29 cellular contexts compared by ENCODE assay signal in genomic region chr6:133550026-133550425, GRCh38.
"Had no signal": no experiment of that assay in that cellular context is flagged by ENCODE, and none has a peak within 500 bp of the region (broad histone marks: within the 10 kb centered on the region; RNA-seq: fewer than 3 reads in every experiment).

No MANE protein-coding gene starts in this region.

- H3K27me3 Mint-ChIP-seq: dendritic cell treated with granulocyte-macrophage colony-stimulating factor and Interleukin-4, amounts not matched to agents 40 ng/mL and 50 ng/mL, for 4 days had no signal

- H3K27ac ChIP-seq: esophagus squamous epithelium, heart left ventricle, hepatocyte, prostate gland, sigmoid colon, thoracic aorta, tibial nerve, upper lobe of left lung had no signal

- ATAC-seq: effector memory CD8-positive, alpha-beta T cell; heart left ventricle; left lobe of liver; mucosa of descending colon; naive thymus-derived CD4-positive, alpha-beta T cell; right cardiac atrium; stimulated activated naive B cell treated with anti-CD40 and anti-IgM and Interleukin-4, amounts not matched to agents 10 μg/mL and 1 μg/mL and 100 μg/mL, for 72 hours had no signal

- H3K27ac Mint-ChIP-seq: dendritic cell treated with granulocyte-macrophage colony-stimulating factor and Interleukin-4, amounts not matched to agents 40 ng/mL and 50 ng/mL, for 4 days; effector memory CD8-positive, alpha-beta T cell; memory B cell; naive thymus-derived CD4-positive, alpha-beta T cell; stimulated activated naive B cell treated with anti-CD40 and anti-IgM and Interleukin-4, amounts not matched to agents 10 μg/mL and 1 μg/mL and 100 μg/mL, for 72 hours; stimulated activated naive CD8-positive, alpha-beta T cell treated with anti-CD3 and anti-CD28 coated beads, Interleukin-15, Interleukin-2, amounts not matched to agents 100 ng/mL and 50 ng/mL, for 24 hours had no signal

- DNase-seq: caudate nucleus; cerebellar nuclear complex; effector memory CD8-positive, alpha-beta T cell; erythroblast; esophagus squamous epithelium; heart left ventricle; kidney; mucosa of descending colon; naive thymus-derived CD4-positive, alpha-beta T cell; right cardiac atrium; sigmoid colon; small intestine; stimulated activated CD4-positive, alpha-beta T cell treated with anti-CD3 and anti-CD28 coated beads, Interleukin-15, amount 100 ng/mL, for 24 hours; stimulated activated CD4-positive, alpha-beta T cell treated with anti-CD3 and anti-CD28 coated beads, Interleukin-2, amount 100 ng/mL, for 48 hours; stimulated activated naive B cell treated with anti-CD40 and anti-IgM and Interleukin-4, amounts not matched to agents 10 μg/mL and 1 μg/mL and 100 μg/mL, for 72 hours; upper lobe of left lung had no signal

- H3K27me3 ChIP-seq: esophagus squamous epithelium, heart left ventricle, hepatocyte, sigmoid colon, tibial nerve, upper lobe of left lung had no signal

- H3K4me3 ChIP-seq: esophagus squamous epithelium, heart left ventricle, hepatocyte, lung, mucosa of descending colon, prostate gland, sigmoid colon, thoracic aorta, tibial nerve, upper lobe of left lung had no signal

- H3K9me3 ChIP-seq: esophagus squamous epithelium, heart left ventricle, mucosa of descending colon, prostate gland, sigmoid colon, thoracic aorta, tibial nerve, upper lobe of left lung had no signal

- H3K4me1 Mint-ChIP-seq: naive thymus-derived CD4-positive, alpha-beta T cell had no signal

- FAIRE-seq: colon, endometrium, frontal cortex, kidney, small intestine, urothelium cell line had no signal

- H3K4me2 ChIP-seq: hepatocyte had no signal

- H3K79me2 ChIP-seq: hepatocyte had no signal

- H2AFZ ChIP-seq: hepatocyte had no signal

- H3K36me3 Mint-ChIP-seq: memory B cell; naive thymus-derived CD4-positive, alpha-beta T cell; stimulated activated naive B cell treated with anti-CD40 and anti-IgM and Interleukin-4, amounts not matched to agents 10 μg/mL and 1 μg/mL and 100 μg/mL, for 72 hours had no signal

- H3K4me3 Mint-ChIP-seq: dendritic cell treated with granulocyte-macrophage colony-stimulating factor and Interleukin-4, amounts not matched to agents 40 ng/mL and 50 ng/mL, for 4 days; effector memory CD8-positive, alpha-beta T cell; memory B cell; naive thymus-derived CD4-positive, alpha-beta T cell; stimulated activated naive B cell treated with anti-CD40 and anti-IgM and Interleukin-4, amounts not matched to agents 10 μg/mL and 1 μg/mL and 100 μg/mL, for 72 hours; stimulated activated naive CD8-positive, alpha-beta T cell treated with anti-CD3 and anti-CD28 coated beads, Interleukin-15, Interleukin-2, amounts not matched to agents 100 ng/mL and 50 ng/mL, for 24 hours had no signal

- H3K9me3 Mint-ChIP-seq: dendritic cell treated with granulocyte-macrophage colony-stimulating factor and Interleukin-4, amounts not matched to agents 40 ng/mL and 50 ng/mL, for 4 days; effector memory CD8-positive, alpha-beta T cell; memory B cell; naive thymus-derived CD4-positive, alpha-beta T cell; stimulated activated naive B cell treated with anti-CD40 and anti-IgM and Interleukin-4, amounts not matched to agents 10 μg/mL and 1 μg/mL and 100 μg/mL, for 72 hours; stimulated activated naive CD8-positive, alpha-beta T cell treated with anti-CD3 and anti-CD28 coated beads, Interleukin-15, Interleukin-2, amounts not matched to agents 100 ng/mL and 50 ng/mL, for 24 hours had no signal

- H3K4me1 ChIP-seq: prostate gland had no signal

- H3K36me3 ChIP-seq: esophagus squamous epithelium, heart left ventricle, prostate gland, sigmoid colon, thoracic aorta, tibial nerve, upper lobe of left lung had no signal
